Comparison of ENCODE assay signal across 29 cellular contexts in the genomic region with DNA sequence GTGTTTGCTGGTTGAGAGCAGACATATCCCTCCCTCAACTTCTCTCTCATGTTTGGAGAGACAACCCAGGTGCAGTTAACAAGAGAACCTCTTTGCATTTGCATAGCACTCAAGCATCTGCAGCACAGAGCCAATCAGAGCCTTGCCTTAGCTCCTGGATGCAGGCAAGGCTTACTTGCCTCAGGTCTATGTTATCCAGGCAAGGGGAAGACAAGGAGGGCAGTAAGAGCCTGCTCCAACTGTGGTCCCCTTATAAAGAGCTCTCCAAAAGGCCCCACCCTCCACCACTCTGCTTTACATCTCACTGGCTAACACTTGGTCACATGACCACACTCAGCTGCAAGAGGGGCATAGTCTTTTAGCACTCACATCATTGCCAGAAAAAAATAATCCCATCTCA.
"Had no signal": no experiment of that assay in that cellular context is flagged by ENCODE, and none has a peak within 500 bp of the region (broad histone marks: within the 10 kb centered on the region; RNA-seq: fewer than 3 reads in every experiment).

No MANE protein-coding gene starts in this region.

- H3K9me3 ChIP-seq: ovary, psoas muscle, right lobe of liver, sigmoid colon, stomach, thoracic aorta, thyroid gland, tibial nerve, upper lobe of left lung, vagina had no signal

- H3K27me3 Mint-ChIP-seq: natural killer cell treated with Interleukin-12 subunit alpha and Interleukin-12 subunit beta and Interleukin-15 and Interleukin-18, amount 100 ng/mL, for 72 hours; stimulated activated naive CD8-positive, alpha-beta T cell treated with anti-CD3 and anti-CD28 coated beads, Interleukin-15, Interleukin-2, amounts not matched to agents 100 ng/mL and 50 ng/mL, for 24 hours had no signal

- DNase-seq: nephron progenitor cell; occipital lobe; ovary; posterior cingulate gyrus; psoas muscle; right cardiac atrium; right lobe of liver; sigmoid colon; small intestine; stimulated activated CD4-positive, alpha-beta T cell treated with anti-CD3 and anti-CD28 coated beads, Interleukin-15, amount 100 ng/mL, for 24 hours; stimulated activated CD4-positive, alpha-beta T cell treated with anti-CD3 and anti-CD28 coated beads, Interleukin-2, amount 100 ng/mL, for 24 hours; stimulated activated CD4-positive, alpha-beta T cell treated with anti-CD3 and anti-CD28 coated beads, Interleukin-2, amount 100 ng/mL, for 48 hours; stimulated activated CD4-positive, alpha-beta T cell treated with anti-CD3 and anti-CD28 coated beads, Interleukin-4, amount 100 ng/mL, for 24 hours; stimulated activated naive B cell treated with anti-CD40 and anti-IgM and Interleukin-4, amounts not matched to agents 10 μg/mL and 1 μg/mL and 100 μg/mL, for 72 hours; stimulated activated naive CD4-positive, alpha-beta T cell treated with Interleukin-2 at 50 U/mL for 16 hours; stomach; thyroid gland; trophoblast cell; upper lobe of left lung had no signal

- H3K27ac ChIP-seq: neural progenitor cell, ovary, parathyroid adenoma, psoas muscle, right lobe of liver, sigmoid colon, stomach, thoracic aorta, thyroid gland, tibial nerve, upper lobe of left lung, vagina had no signal

- H3K4me2 ChIP-seq: neural progenitor cell had no signal

- H3K4me3 Mint-ChIP-seq: natural killer cell treated with Interleukin-12 subunit alpha and Interleukin-12 subunit beta and Interleukin-15 and Interleukin-18, amount 100 ng/mL, for 72 hours; nephron progenitor cell; neural progenitor cell; stimulated activated effector memory CD8-positive, alpha-beta T cell treated with anti-CD3 and anti-CD28 coated beads, Interleukin-12 subunit alpha, Interleukin-12 subunit beta, amount 100 ng/mL, for 72 hours; stimulated activated naive B cell treated with anti-CD40 and anti-IgM and Interleukin-4, amounts not matched to agents 10 μg/mL and 1 μg/mL and 100 μg/mL, for 72 hours; stimulated activated naive CD8-positive, alpha-beta T cell treated with anti-CD3 and anti-CD28 coated beads, Interleukin-15, Interleukin-2, amounts not matched to agents 100 ng/mL and 50 ng/mL, for 24 hours had no signal

- H3K4me1 Mint-ChIP-seq: nephron progenitor cell; stimulated activated effector memory CD8-positive, alpha-beta T cell treated with anti-CD3 and anti-CD28 coated beads, Interleukin-12 subunit alpha, Interleukin-12 subunit beta, amount 100 ng/mL, for 72 hours; stimulated activated naive B cell treated with anti-CD40 and anti-IgM and Interleukin-4, amounts not matched to agents 10 μg/mL and 1 μg/mL and 100 μg/mL, for 72 hours had no signal

- H3K4me1 ChIP-seq: neural progenitor cell, parathyroid adenoma, psoas muscle, right lobe of liver, sigmoid colon, stomach, thyroid gland, tibial nerve, upper lobe of left lung, vagina had no signal

- H3K36me3 Mint-ChIP-seq: natural killer cell treated with Interleukin-12 subunit alpha and Interleukin-12 subunit beta and Interleukin-15 and Interleukin-18, amount 100 ng/mL, for 72 hours; stimulated activated effector memory CD8-positive, alpha-beta T cell treated with anti-CD3 and anti-CD28 coated beads, Interleukin-12 subunit alpha, Interleukin-12 subunit beta, amount 100 ng/mL, for 72 hours; stimulated activated naive B cell treated with anti-CD40 and anti-IgM and Interleukin-4, amounts not matched to agents 10 μg/mL and 1 μg/mL and 100 μg/mL, for 72 hours had no signal

- FAIRE-seq: small intestine, urothelium cell line had no signal

- H2AFZ ChIP-seq: neural progenitor cell, parathyroid adenoma had no signal

- H3K9ac ChIP-seq: neural progenitor cell, parathyroid adenoma had no signal

- H3K27me3 ChIP-seq: neural progenitor cell, ovary, right lobe of liver, sigmoid colon, stomach, thyroid gland, tibial nerve, upper lobe of left lung, vagina had no signal

- H3K27ac Mint-ChIP-seq: natural killer cell treated with Interleukin-12 subunit alpha and Interleukin-12 subunit beta and Interleukin-15 and Interleukin-18, amount 100 ng/mL, for 72 hours; nephron progenitor cell; neural progenitor cell; progenitor cell of endocrine pancreas; stimulated activated effector memory CD8-positive, alpha-beta T cell treated with anti-CD3 and anti-CD28 coated beads, Interleukin-12 subunit alpha, Interleukin-12 subunit beta, amount 100 ng/mL, for 72 hours; stimulated activated naive B cell treated with anti-CD40 and anti-IgM and Interleukin-4, amounts not matched to agents 10 μg/mL and 1 μg/mL and 100 μg/mL, for 72 hours; stimulated activated naive CD8-positive, alpha-beta T cell treated with anti-CD3 and anti-CD28 coated beads, Interleukin-15, Interleukin-2, amounts not matched to agents 100 ng/mL and 50 ng/mL, for 24 hours had no signal

- ATAC-seq: natural killer cell treated with Interleukin-12 subunit alpha and Interleukin-12 subunit beta and Interleukin-15 and Interleukin-18, amount 100 ng/mL, for 72 hours; psoas muscle; right cardiac atrium; right lobe of liver; stimulated activated effector memory CD8-positive, alpha-beta T cell treated with anti-CD3 and anti-CD28 coated beads, Interleukin-12 subunit alpha, Interleukin-12 subunit beta, amount 100 ng/mL, for 72 hours; stimulated activated naive B cell treated with anti-CD40 and anti-IgM and Interleukin-4, amounts not matched to agents 10 μg/mL and 1 μg/mL and 100 μg/mL, for 72 hours had no signal

- H3K9me3 Mint-ChIP-seq: nephron progenitor cell had no signal

- H3K4me3 ChIP-seq: neural progenitor cell, ovary, psoas muscle, right lobe of liver, sigmoid colon, stomach, thoracic aorta, thyroid gland, tibial nerve, upper lobe of left lung, vagina had no signal

- H3K36me3 ChIP-seq: neural progenitor cell, ovary, right lobe of liver, sigmoid colon, stomach, thoracic aorta, thyroid gland, tibial nerve, upper lobe of left lung, vagina had no signal
